Comparison of ENCODE assay signal across 23 cellular contexts in the genomic region with DNA sequence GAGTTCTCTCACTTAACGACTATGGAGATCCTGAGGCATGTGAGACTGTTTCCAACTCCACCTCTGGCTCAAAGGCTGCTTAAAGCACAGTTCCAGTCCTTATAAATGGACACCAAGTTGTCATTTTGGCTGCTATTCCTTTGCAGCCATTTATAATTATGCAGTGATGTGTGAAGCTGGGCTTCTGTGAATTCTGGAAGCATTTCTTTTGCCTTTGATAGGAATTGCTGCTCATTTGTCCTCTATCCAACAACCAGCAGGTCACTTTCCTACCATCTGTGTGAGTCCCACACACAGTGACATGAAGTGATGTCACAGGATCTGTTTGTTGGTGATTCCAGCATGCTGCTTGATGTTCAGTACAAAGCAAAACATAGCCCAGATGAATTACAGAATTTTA. TPM values are rescaled to one million over a fixed set of nuclear protein-coding genes. Genes with fewer than 3 reads are reported as not detected.
DNase-seq lines count a peak whose midpoint lies in the region; ATAC-seq, FAIRE-seq and TF ChIP-seq lines count a peak whose summit lies in the region.
"Had no signal": no experiment of that assay in that cellular context is flagged by ENCODE, and none has a peak within 500 bp of the region (broad histone marks: within the 10 kb centered on the region; RNA-seq: fewer than 3 reads in every experiment).

No MANE protein-coding gene starts in this region.

- no peak overlapping the region for H3K4me3 ChIP-seq in CD8-positive, alpha-beta T cell (ENCODE audit: low read depth, low read length)
- no peak overlapping the region for H3K4me3 ChIP-seq in K562
- H3K4me3 ChIP-seq in A673 (ENCODE audit: low read depth, low read length, poor library complexity, severe bottlenecking): no peak overlapping the region
- H3K4me3 ChIP-seq: lung, SJSA1 had no signal

- DNase-seq in CD8-positive, alpha-beta T cell: no peak
- DNase-seq in NCI-H446 (lab: John Stamatoyannopoulos, UW) (peak; percentile 24 to 78), K562 (ENCODE audit: extremely low read depth in 1 of 4, low spot score in 3 of 4) (peak in 1 of 4 experiments; percentile 21), midbrain (lab: John Stamatoyannopoulos, UW) (peak; percentile 47), A673 (ENCODE audit: low spot score) (no peak), activated gamma-delta T cell (lab: John Stamatoyannopoulos, UW) (no peak)
- no peak for DNase-seq in activated T-cell treated with anti-CD3 and anti-CD28 coated beads, Interleukin-2, amount 50 U/mL, for 48 hours
- no peak for DNase-seq in activated T-cell treated with anti-CD3 and anti-CD28 coated beads, Interleukin-2, amount 50 U/mL, for 72 hours
- DNase-seq: activated CD4-positive, CD25-positive, alpha-beta regulatory T cell treated with anti-CD3 and anti-CD28 coated beads, Interleukin-2, amount 50 U/mL, for 72 hours; activated gamma-delta T cell treated with Interleukin-2 at 50 U/mL for 16 hours; Calu3; EL; foreskin fibroblast; GOT3; NCI-H1417 treated with DMSO at 0.1 percent for 48 hours; NCI-H2171 treated with DMSO at 0.1 percent for 48 hours; NCI-H82; trophoblast cell had no signal

- H3K79me2 ChIP-seq in K562 (ENCODE audit: control insufficient read depth, insufficient read depth, low read length): no peaks in the 10 kb centered on the region

- no TSS peak for BruUV-seq in K562 (replicated peaks; lab: Mats Ljungman, UMichigan)
- BruUV-seq in A673 (replicated peaks; lab: Mats Ljungman, UMichigan): no TSS peak

- no peaks in the 10 kb centered on the region for H3K27me3 Mint-ChIP-seq in CD8-positive, alpha-beta T cell (ENCODE audit: low read depth)
- H3K27me3 Mint-ChIP-seq in activated T-cell treated with anti-CD3 and anti-CD28 coated beads, Interleukin-2, amount 50 U/mL, for 72 hours (ENCODE audit: low read depth): no peaks in the 10 kb centered on the region

- H3K4me1 Mint-ChIP-seq in CD8-positive, alpha-beta T cell (ENCODE audit: low read depth): peaks cover 84% of the 10 kb centered on the region
- H3K4me1 Mint-ChIP-seq in activated T-cell treated with anti-CD3 and anti-CD28 coated beads, Interleukin-2, amount 50 U/mL, for 72 hours (ENCODE audit: low read depth): peaks cover 83% of the 10 kb centered on the region

- H3K9ac ChIP-seq in K562 (ENCODE audit: insufficient read depth in 1 of 2, low read depth in 2 of 2, low read length in 2 of 2): no peak overlapping the region

- CTCF ChIA-PET in CD8-positive, alpha-beta T cell (lab: Charles Lee): interaction anchor here (1.3 to 9.3 kb wide), 6 partner anchors 9 to 105 kb away, joined by 3 to 68 read pairs (median 29); a partner anchor contains a TSS
- CTCF ChIA-PET in K562 (lab: Yijun Ruan, JAX; ENCODE audit: low intra/inter-chr PET ratio): no interaction called here
- CTCF ChIA-PET in A673 (lab: Charles Lee): no interaction called here

- peak overlapping the region; percentile 98 for H3K27ac Mint-ChIP-seq in CD8-positive, alpha-beta T cell
- no peak overlapping the region for H3K27ac Mint-ChIP-seq in activated T-cell treated with anti-CD3 and anti-CD28 coated beads, Interleukin-2, amount 50 U/mL, for 72 hours
- H3K27ac Mint-ChIP-seq: stimulated activated effector memory CD8-positive, alpha-beta T cell treated with anti-CD3 and anti-CD28 coated beads, Interleukin-12 subunit alpha, Interleukin-12 subunit beta, amount 100 ng/mL, for 72 hours had no signal

- H3K9me3 ChIP-seq in CD8-positive, alpha-beta T cell (ENCODE audit: low read length): no peaks in the 10 kb centered on the region
- H3K9me3 ChIP-seq in K562 (replicated peaks; ENCODE audit: control insufficient read depth, insufficient read depth, low read depth, low read length): 0 out of 2 replicates have a peak, but pooled peaks cover 2% of the 10 kb centered on the region
- H3K9me3 ChIP-seq in A673 (ENCODE audit: low read depth, low read length, poor library complexity, severe bottlenecking): no peaks in the 10 kb centered on the region
- H3K9me3 ChIP-seq: SJSA1 had no signal

- no peak overlapping the region for H3K4me2 ChIP-seq in K562 (ENCODE audit: insufficient read depth, low read length)

- no peak for TF ChIP-seq POLR2A in K562 (conservative IDR thresholded peaks at IDR 0.05)

- H4K20me1 ChIP-seq in K562 (replicated peaks; ENCODE audit: control insufficient read depth, insufficient read depth, low read length): no peaks in the 10 kb centered on the region

- no peaks in the 10 kb centered on the region for H3K36me3 ChIP-seq in CD8-positive, alpha-beta T cell (ENCODE audit: insufficient read depth, low read length)
- H3K36me3 ChIP-seq in K562 (ENCODE audit: control insufficient read depth, insufficient read depth, low read length): no peaks in the 10 kb centered on the region
- no peaks in the 10 kb centered on the region for H3K36me3 ChIP-seq in A673 (ENCODE audit: insufficient read depth, low read length, poor library complexity, severe bottlenecking)
- H3K36me3 ChIP-seq: SJSA1 had no signal

- H3K9me3 Mint-ChIP-seq in CD8-positive, alpha-beta T cell: no peaks in the 10 kb centered on the region
- peaks cover 0 to 4% of the 10 kb centered on the region in 2 donors for H3K9me3 Mint-ChIP-seq in activated T-cell treated with anti-CD3 and anti-CD28 coated beads, Interleukin-2, amount 50 U/mL, for 72 hours

- H3K9me1 ChIP-seq in K562 (ENCODE audit: control insufficient read depth, insufficient read depth, low read length): no peaks in the 10 kb centered on the region

- no peaks in the 10 kb centered on the region for H3K27me3 ChIP-seq in CD8-positive, alpha-beta T cell (ENCODE audit: insufficient read depth, low read length)
- H3K27me3 ChIP-seq in K562 (ENCODE audit: control insufficient read depth in 2 of 2, insufficient read depth in 2 of 2, low read length in 2 of 2) (no peaks in the 10 kb centered on the region), A673 (replicated peaks; ENCODE audit: insufficient read depth, low read depth, low read length, poor library complexity) (no peaks in the 10 kb centered on the region)
- H3K27me3 ChIP-seq: SJSA1 had no signal

- WGBS in K562 (ENCODE audit: insufficient coverage, low coverage, missing lambda C conversion rate): 12% methylated on average over 1 of the region's 1 CpG

- no peak for TF ChIP-seq EP300 in K562 (IDR thresholded peaks at IDR 0.05; ENCODE audit: low read length)

- in situ Hi-C loops in K562 (cut with MboI): loop anchor here (5.0 kb wide), 1 partner anchor 99 kb away; no protein-coding TSS in a partner anchor

- peaks cover 85% of the 10 kb centered on the region for H3K4me1 ChIP-seq in CD8-positive, alpha-beta T cell (ENCODE audit: insufficient read depth, low read length)
- peaks cover 11 to 37% of the 10 kb centered on the region in 2 experiments; a peak in 4 of 5 replicates for H3K4me1 ChIP-seq in K562 (replicated peaks in 1 of 2; ENCODE audit: control insufficient read depth in 2 of 2, insufficient read depth in 2 of 2, low read length in 2 of 2)
- H3K4me1 ChIP-seq in A673 (ENCODE audit: insufficient read depth, low read length, poor library complexity, severe bottlenecking): peaks cover 6% of the 10 kb centered on the region

- no peak overlapping the region for H3K27ac ChIP-seq in CD8-positive, alpha-beta T cell (ENCODE audit: low read depth, low read length)
- H3K27ac ChIP-seq in K562 (ENCODE audit: extremely low read depth, low read depth, low read length) (peak overlapping the region; percentile 75), A673 (ENCODE audit: low read depth, low read length, poor library complexity, severe bottlenecking) (no peak overlapping the region)
- H3K27ac ChIP-seq: SJSA1 had no signal

- H3K4me3 Mint-ChIP-seq in CD8-positive, alpha-beta T cell: no peak overlapping the region
- H3K4me3 Mint-ChIP-seq in activated T-cell treated with anti-CD3 and anti-CD28 coated beads, Interleukin-2, amount 50 U/mL, for 72 hours: no peak overlapping the region

- intact Hi-C loops in CD8-positive, alpha-beta T cell (cut with DNase I, micrococcal nuclease): loop anchor here in 1 of 2 experiments (10.0 kb wide), 1 partner anchor 603 kb away; a partner anchor contains a TSS
- intact Hi-C loops in K562 (cut with micrococcal nuclease) (loop anchor here (2.0 kb wide), 1 partner anchor 107 kb away; a partner anchor contains a TSS), A673 (cut with micrococcal nuclease; ENCODE audit: unreplicated experiment) (no loop called here)

- peaks cover 6% of the 10 kb centered on the region for H3K36me3 Mint-ChIP-seq in CD8-positive, alpha-beta T cell
- H3K36me3 Mint-ChIP-seq in activated T-cell treated with anti-CD3 and anti-CD28 coated beads, Interleukin-2, amount 50 U/mL, for 72 hours (ENCODE audit: insufficient read depth in 2 of 2): peaks cover 0 to 4% of the 10 kb centered on the region in 2 donors
- H3K36me3 Mint-ChIP-seq: stimulated activated effector memory CD8-positive, alpha-beta T cell treated with anti-CD3 and anti-CD28 coated beads, Interleukin-12 subunit alpha, Interleukin-12 subunit beta, amount 100 ng/mL, for 72 hours had no signal

- POLR2A ChIA-PET in CD8-positive, alpha-beta T cell (lab: Charles Lee): interaction anchor here (1.0 to 5.3 kb wide), 7 partner anchors 9 to 242 kb away, joined by 3 to 47 read pairs (median 5); a partner anchor contains a TSS
- POLR2A ChIA-PET in K562 (lab: Yijun Ruan, JAX): no interaction called here
- POLR2A ChIA-PET in A673 (lab: Charles Lee; ENCODE audit: low non-redundant PET): no interaction called here

- FAIRE-seq in K562 (lab: Jason Lieb, UNC): peak; percentile 65
- FAIRE-seq: keratinocyte had no signal

- H2AFZ ChIP-seq in K562 (ENCODE audit: low read depth, low read length): peak overlapping the region; percentile 37

- TF ChIP-seq RAD21 in K562 (CRISPR knock-in tag; conservative IDR thresholded peaks at IDR 0.05 in 1 of 2, IDR thresholded peaks at IDR 0.05 in 1 of 2): no peak

- ATAC-seq in CD8-positive, alpha-beta T cell: no peak
- no peak for ATAC-seq in K562
- ATAC-seq in activated T-cell treated with anti-CD3 and anti-CD28 coated beads, Interleukin-2, amount 50 U/mL, for 72 hours (replicated peaks in 1 of 2): no peak
- ATAC-seq: sciatic nerve; stimulated activated effector memory CD8-positive, alpha-beta T cell treated with anti-CD3 and anti-CD28 coated beads, Interleukin-12 subunit alpha, Interleukin-12 subunit beta, amount 100 ng/mL, for 72 hours had no signal

- no peak for TF ChIP-seq CTCF in CD8-positive, alpha-beta T cell (IDR thresholded peaks at IDR 0.05)
- TF ChIP-seq CTCF in K562 (IDR thresholded peaks at IDR 0.05 in 2 of 3, conservative IDR thresholded peaks at IDR 0.05 in 1 of 3; ENCODE audit: insufficient read depth in 2 of 3, low read depth in 1 of 3, low read length in 3 of 3) (no peak), A673 (conservative IDR thresholded peaks at IDR 0.05; ENCODE audit: low read depth, low read length) (no peak)

RNA-seq across cellular contexts. Expression of a gene that starts 28.5 kb away (rescaled TPM):
- 1 to 10 TPM; 5.1 to 6.9 TPM for total RNA-seq in CD8-positive, alpha-beta T cell
- 33.1 and 52.6 TPM in 2 replicates for total RNA-seq in K562 (2011; cell fraction: chromatin; rRNA removed; ENCODE audit: low replicate concordance)
- total RNA-seq in K562 (2011; cell fraction: nucleolus; rRNA removed): 14.3 and 20.1 TPM in 2 replicates
- 25.2 and 39.0 TPM in 2 replicates for total RNA-seq in K562 (2011; cell fraction: nucleoplasm; rRNA removed)
- total RNA-seq in K562 (2014; rRNA removed) (10.6 and 12.2 TPM in 2 replicates), K562 (2014; rRNA removed; fragmentation: Illumina TruSeq; extraction: Trizol) (11.1 and 12.4 TPM in 2 replicates), K562 (2015; rRNA removed; fragmentation: Illumina TruSeq; extraction: Trizol) (9.5 and 10.2 TPM in 2 replicates), K562 (2021) (10.8 and 12.0 TPM in 2 replicates), A673 (2021) (16.9 and 25.7 TPM in 2 replicates)
- polyA plus RNA-seq in K562 (2011; rRNA removed) (24.7 and 31.0 TPM in 2 replicates), K562 (2014; fragmentation: Illumina TruSeq; extraction: Trizol) (14.4 and 14.9 TPM in 2 replicates), K562 (2014; fragmentation: Nextera tagmentation; extraction: Ambion mirVana) (10 to 100 TPM; 15.7 to 17.2 TPM), K562 (2014; rRNA removed) (20.8 and 21.5 TPM in 2 replicates)
- 6.0 and 10.8 TPM in 2 replicates for polyA plus RNA-seq in K562 (2011; cell fraction: cytosol; rRNA removed)
- polyA plus RNA-seq in K562 (2011; cell fraction: nucleus; rRNA removed): 104 and 128 TPM in 2 replicates
- 12.9 and 23.7 TPM in 2 replicates for polyA plus RNA-seq in K562 (2012)
- polyA minus RNA-seq in K562 (2011; rRNA and poly(A)+ RNA removed): 12.7 and 13.7 TPM in 2 replicates
- 4.6 and 5.6 TPM in 2 replicates for polyA minus RNA-seq in K562 (2011; cell fraction: cytosol; rRNA and poly(A)+ RNA removed)
- 26.8 and 38.1 TPM in 2 replicates for polyA minus RNA-seq in K562 (2011; cell fraction: nucleus; rRNA and poly(A)+ RNA removed)
- 1 to 10 TPM; 4.6 to 5.1 TPM for total RNA-seq in activated T-cell treated with anti-CD3 and anti-CD28 coated beads, Interleukin-2, amount 50 U/mL, for 72 hours

RNA-seq across cellular contexts. Expression of a gene that starts 29.6 kb away (rescaled TPM):
- total RNA-seq in CD8-positive, alpha-beta T cell: 1 to 10 TPM; 1.8 to 2.2 TPM
- 9.3 and 9.5 TPM in 2 replicates for total RNA-seq in K562 (2011; cell fraction: chromatin; rRNA removed; ENCODE audit: low replicate concordance)
- 12.0 and 12.5 TPM in 2 replicates for total RNA-seq in K562 (2011; cell fraction: nucleolus; rRNA removed)
- 13.9 and 16.5 TPM in 2 replicates for total RNA-seq in K562 (2011; cell fraction: nucleoplasm; rRNA removed)
- 3.0 and 3.7 TPM in 2 replicates for total RNA-seq in K562 (2014; rRNA removed)
- total RNA-seq in K562 (2014; rRNA removed; fragmentation: Illumina TruSeq; extraction: Trizol): 4.3 and 4.7 TPM in 2 replicates
- 2.9 and 3.2 TPM in 2 replicates for total RNA-seq in K562 (2015; rRNA removed; fragmentation: Illumina TruSeq; extraction: Trizol)
- total RNA-seq in K562 (2021): 5.4 and 7.1 TPM in 2 replicates
- polyA plus RNA-seq in K562 (2011; rRNA removed): 10.2 and 15.4 TPM in 2 replicates
- 12.7 and 14.5 TPM in 2 replicates for polyA plus RNA-seq in K562 (2011; cell fraction: cytosol; rRNA removed)
- 5.0 and 7.7 TPM in 2 replicates for polyA plus RNA-seq in K562 (2011; cell fraction: nucleus; rRNA removed)
- polyA plus RNA-seq in K562 (2012): 4.1 and 5.7 TPM in 2 replicates
- 4.3 and 5.1 TPM in 2 replicates for polyA plus RNA-seq in K562 (2014; fragmentation: Illumina TruSeq; extraction: Trizol)
- 1 to 10 TPM; 1.4 TPM for polyA plus RNA-seq in K562 (2014; fragmentation: Nextera tagmentation; extraction: Ambion mirVana)
- polyA plus RNA-seq in K562 (2014; rRNA removed): 3.5 and 3.8 TPM in 2 replicates
- polyA minus RNA-seq in K562 (2011; rRNA and poly(A)+ RNA removed): 13.6 and 19.4 TPM in 2 replicates
- 7.9 and 11.4 TPM in 2 replicates for polyA minus RNA-seq in K562 (2011; cell fraction: cytosol; rRNA and poly(A)+ RNA removed)
- 4.6 and 9.8 TPM in 2 replicates for polyA minus RNA-seq in K562 (2011; cell fraction: nucleus; rRNA and poly(A)+ RNA removed)
- 1.5 and 3.8 TPM in 2 replicates for total RNA-seq in A673 (2021)
- 10 to 100 TPM; 14.6 to 21.0 TPM for total RNA-seq in activated T-cell treated with anti-CD3 and anti-CD28 coated beads, Interleukin-2, amount 50 U/mL, for 72 hours

Comparison
In these comparisons a context has a peak if more than half of its experiments do, and no peak if none do; other contexts are left out.
1. DNase-seq: peak in NCI-H446 (2 of 2) and midbrain (single experiment); none in CD8-positive, alpha-beta T cell (0 of 7), A673 (single experiment), activated gamma-delta T cell (single experiment), activated T-cell treated with anti-CD3 and anti-CD28 coated beads, Interleukin-2, amount 50 U/mL, for 48 hours (0 of 2) and activated T-cell treated with anti-CD3 and anti-CD28 coated beads, Interleukin-2, amount 50 U/mL, for 72 hours (0 of 2).